In the genomic region with DNA sequence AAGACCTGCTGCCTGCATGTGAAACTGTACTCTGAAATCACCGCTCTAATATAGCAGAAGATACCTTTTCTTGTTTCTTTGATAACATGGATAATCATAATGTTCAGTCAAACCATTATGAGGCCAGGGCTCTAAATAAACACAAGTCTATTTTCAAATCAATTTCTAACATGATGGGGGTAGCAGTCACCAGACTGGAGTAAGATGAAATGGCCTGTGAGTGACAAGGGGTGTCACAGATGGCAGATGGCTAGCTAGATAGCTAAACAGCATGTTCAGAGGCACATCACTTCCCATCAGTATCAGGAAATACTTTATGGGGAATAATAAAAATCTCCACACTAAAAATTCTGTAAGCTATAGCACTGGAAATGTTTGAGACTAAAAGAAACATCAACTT, we compare ENCODE assay signal across 1 cellular context.
TF ChIP-seq lines count a peak whose summit lies in the region.

No MANE protein-coding gene starts in this region.

TF ChIP-seq in GM23338, 12 proteins besides CTCF, POLR2A, EP300 and RAD21 (continued from another document):
- TF ChIP-seq, protein P1, sequence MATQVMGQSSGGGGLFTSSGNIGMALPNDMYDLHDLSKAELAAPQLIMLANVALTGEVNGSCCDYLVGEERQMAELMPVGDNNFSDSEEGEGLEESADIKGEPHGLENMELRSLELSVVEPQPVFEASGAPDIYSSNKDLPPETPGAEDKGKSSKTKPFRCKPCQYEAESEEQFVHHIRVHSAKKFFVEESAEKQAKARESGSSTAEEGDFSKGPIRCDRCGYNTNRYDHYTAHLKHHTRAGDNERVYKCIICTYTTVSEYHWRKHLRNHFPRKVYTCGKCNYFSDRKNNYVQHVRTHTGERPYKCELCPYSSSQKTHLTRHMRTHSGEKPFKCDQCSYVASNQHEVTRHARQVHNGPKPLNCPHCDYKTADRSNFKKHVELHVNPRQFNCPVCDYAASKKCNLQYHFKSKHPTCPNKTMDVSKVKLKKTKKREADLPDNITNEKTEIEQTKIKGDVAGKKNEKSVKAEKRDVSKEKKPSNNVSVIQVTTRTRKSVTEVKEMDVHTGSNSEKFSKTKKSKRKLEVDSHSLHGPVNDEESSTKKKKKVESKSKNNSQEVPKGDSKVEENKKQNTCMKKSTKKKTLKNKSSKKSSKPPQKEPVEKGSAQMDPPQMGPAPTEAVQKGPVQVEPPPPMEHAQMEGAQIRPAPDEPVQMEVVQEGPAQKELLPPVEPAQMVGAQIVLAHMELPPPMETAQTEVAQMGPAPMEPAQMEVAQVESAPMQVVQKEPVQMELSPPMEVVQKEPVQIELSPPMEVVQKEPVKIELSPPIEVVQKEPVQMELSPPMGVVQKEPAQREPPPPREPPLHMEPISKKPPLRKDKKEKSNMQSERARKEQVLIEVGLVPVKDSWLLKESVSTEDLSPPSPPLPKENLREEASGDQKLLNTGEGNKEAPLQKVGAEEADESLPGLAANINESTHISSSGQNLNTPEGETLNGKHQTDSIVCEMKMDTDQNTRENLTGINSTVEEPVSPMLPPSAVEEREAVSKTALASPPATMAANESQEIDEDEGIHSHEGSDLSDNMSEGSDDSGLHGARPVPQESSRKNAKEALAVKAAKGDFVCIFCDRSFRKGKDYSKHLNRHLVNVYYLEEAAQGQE (IDR thresholded peaks at IDR 0.05; ENCODE audit: unreplicated experiment): no peak
TF ChIP-seq in GM23338: peak in this region for 0.
